ENCODE assay signal across 1 cellular context in genomic region chr20:19815553-19815991, GRCh38.
TF ChIP-seq lines count a peak whose summit lies in the region.

No MANE protein-coding gene starts in this region.

TF ChIP-seq in HCT116, 20 proteins besides CTCF, POLR2A, EP300 and RAD21 (continued from another document):
- TF ChIP-seq REST (IDR thresholded peaks at IDR 0.05; ENCODE audit: low read depth), result no peak
- no peak for TF ChIP-seq ZBTB33 (IDR thresholded peaks at IDR 0.05; ENCODE audit: extremely low read depth, insufficient replicate concordance, low read length)
- TF ChIP-seq CBX3 (IDR thresholded peaks at IDR 0.05; ENCODE audit: low read depth), result peak; percentile 73
- peak; percentile 73 for TF ChIP-seq FOSL1 (IDR thresholded peaks at IDR 0.05; ENCODE audit: low read depth)
- no peak for TF ChIP-seq YY1 (IDR thresholded peaks at IDR 0.05; ENCODE audit: extremely low read depth, insufficient replicate concordance, low read depth, low read length)
- TF ChIP-seq ELF1 (IDR thresholded peaks at IDR 0.05; ENCODE audit: borderline replicate concordance, low read depth), result no peak
- TF ChIP-seq EGR1 (IDR thresholded peaks at IDR 0.05; ENCODE audit: low read depth), result no peak
- peak; percentile 22; the same call in 1 of the 2 replicates for TF ChIP-seq CEBPB (IDR thresholded peaks at IDR 0.05; ENCODE audit: low read depth)
- TF ChIP-seq ZFX (IDR thresholded peaks at IDR 0.05), result no peak
